In the genomic region with DNA sequence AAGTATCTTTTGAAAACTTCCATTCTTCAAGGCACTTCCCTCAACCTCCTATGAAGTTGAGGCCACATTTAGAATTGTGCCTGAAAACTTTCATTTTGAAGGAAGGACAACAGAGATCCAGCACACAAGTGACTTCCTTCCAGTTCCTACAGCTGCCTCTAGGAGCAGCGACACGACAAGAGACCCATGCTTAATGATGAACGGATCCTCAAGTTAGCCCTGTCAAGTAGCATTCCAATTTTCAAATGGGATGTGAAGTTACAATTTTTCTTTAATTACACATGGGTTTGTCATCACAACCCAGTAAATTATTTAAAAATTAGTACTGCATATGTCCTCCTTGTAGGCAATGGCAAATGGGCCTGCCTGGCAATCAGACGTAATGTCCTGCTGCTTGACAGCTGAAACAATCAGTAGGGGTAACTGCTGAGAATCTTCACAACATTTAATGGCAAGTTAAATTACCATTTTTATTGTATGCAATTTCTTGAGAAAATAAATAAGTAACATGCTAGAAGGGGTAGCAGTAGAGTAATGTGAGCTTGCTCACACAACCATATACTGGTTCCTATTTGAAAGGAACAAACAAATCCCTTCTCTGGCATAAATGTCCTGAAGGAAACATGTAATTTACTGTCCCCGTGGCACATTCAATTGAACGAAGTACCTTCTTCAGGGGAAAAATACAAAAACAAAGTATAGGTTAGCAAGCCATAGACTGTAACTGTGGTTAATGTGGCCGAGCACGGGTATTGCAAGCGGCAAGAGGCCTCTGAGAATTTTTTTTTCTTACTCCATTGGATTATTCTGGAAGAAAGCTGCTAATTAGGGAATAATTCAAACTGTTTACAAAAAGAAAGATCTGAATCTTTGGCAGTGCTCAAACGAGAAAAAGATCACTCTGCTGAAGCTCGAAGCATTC, we compare ENCODE assay signal across 12 cellular contexts.
DNase-seq lines count a peak whose midpoint lies in the region; ATAC-seq, FAIRE-seq and TF ChIP-seq lines count a peak whose summit lies in the region.
"Had no signal": no experiment of that assay in that cellular context is flagged by ENCODE, and none has a peak within 500 bp of the region (broad histone marks: within the 10 kb centered on the region; RNA-seq: fewer than 3 reads in every experiment).

No MANE protein-coding gene starts in this region.

- DNase-seq in A549 (ENCODE audit: low read depth in 1 of 2, low spot score in 1 of 2) = peak; percentile 1 to 24
- no peak for DNase-seq in GM12891 (ENCODE audit: insufficient read length, low spot score)
- peak; percentile 45 for DNase-seq in RKO (ENCODE audit: low spot score)
- no peak for DNase-seq in foreskin fibroblast
- DNase-seq in upper lobe of right lung = no peak
- DNase-seq in cerebellar nuclear complex (lab: John Stamatoyannopoulos, UW) = no peak
- DNase-seq in Right ventricle myocardium inferior (ENCODE audit: missing footprints) = no peak
- DNase-seq: amniotic stem cell, naive B cell, NCI-H187 treated with DMSO at 0.1 percent for 48 hours had no signal

- FAIRE-seq in A549 (lab: Jason Lieb, UNC) (no peak), GM12891 (lab: Jason Lieb, UNC) (peak; percentile 45)
- FAIRE-seq: frontal cortex had no signal

- POLR2A ChIA-PET in A549 (lab: Yijun Ruan, JAX) = no interaction called here

- no peaks in the 10 kb centered on the region for H3K9me3 ChIP-seq in A549
- H3K9me3 ChIP-seq in upper lobe of right lung = no peaks in the 10 kb centered on the region

- CTCF ChIA-PET in A549 (lab: Yijun Ruan, JAX) = interaction anchor here (0.6 to 1.7 kb wide), 5 partner anchors 9 to 66 kb away, joined by 3 to 4 read pairs (median 3); no protein-coding TSS in a partner anchor

- TF ChIP-seq EP300 in A549 (IDR thresholded peaks at IDR 0.05) = no peak

- TF ChIP-seq RAD21 in A549 (conservative IDR thresholded peaks at IDR 0.05 in 1 of 2, IDR thresholded peaks at IDR 0.05 in 1 of 2) = 0 out of 5 replicates have a peak, but pooled peaks of 1 of the 2 experiments have one; percentile 10

- no peak overlapping the region for H3K27ac ChIP-seq in A549
- no peak overlapping the region for H3K27ac ChIP-seq in upper lobe of right lung

- peaks cover 5% of the 10 kb centered on the region for H3K36me3 ChIP-seq in upper lobe of right lung

- peak in 1 of 2 experiments; percentile 75; a peak in 3 of 6 replicates for ATAC-seq in A549
- no peak for ATAC-seq in GM18858 (IDR thresholded peaks at IDR 0.05; ENCODE audit: unreplicated experiment)
- no peak for ATAC-seq in upper lobe of right lung
- ATAC-seq in Right ventricle myocardium inferior = no peak

- H3K27me3 ChIP-seq in upper lobe of right lung = no peaks in the 10 kb centered on the region

- H3K4me2 ChIP-seq in A549 = no peak overlapping the region

- TF ChIP-seq CTCF in A549 (IDR thresholded peaks at IDR 0.05) (no peak), foreskin fibroblast (IDR thresholded peaks at IDR 0.05; ENCODE audit: low read depth, low read length) (peak; percentile 23), upper lobe of right lung (IDR thresholded peaks at IDR 0.05) (no peak)

- H3K4me1 ChIP-seq in A549 (no peaks in the 10 kb centered on the region), upper lobe of right lung (no peaks in the 10 kb centered on the region)

- no peak for TF ChIP-seq POLR2A in A549 (IDR thresholded peaks at IDR 0.05; ENCODE audit: low read length)
- TF ChIP-seq POLR2A in GM12891 (IDR thresholded peaks at IDR 0.05; ENCODE audit: low read depth, low read length) = no peak

- H3K4me3 ChIP-seq in A549 (no peak overlapping the region), foreskin fibroblast (ENCODE audit: low read depth in 1 of 2, low read length in 2 of 2) (no peak overlapping the region), upper lobe of right lung (no peak overlapping the region)

- intact Hi-C loops in upper lobe of right lung (cut with DNase I) (no loop called here), Right ventricle myocardium inferior (cut with DNase I) (no loop called here)

- WGBS in A549 (ENCODE audit: missing lambda C conversion rate) = 88% methylated on average over 11 of the region's 11 CpGs

TF ChIP-seq in A549, 52 proteins besides CTCF, POLR2A, EP300 and RAD21 (continues in another document):
- no peak for TF ChIP-seq HOXB5 (CRISPR knock-in tag; IDR thresholded peaks at IDR 0.05)
- TF ChIP-seq FOSL2 (IDR thresholded peaks at IDR 0.05) = no peak
- no peak for TF ChIP-seq FOSL2 (CRISPR knock-in tag; IDR thresholded peaks at IDR 0.05)
- TF ChIP-seq ESRRA (IDR thresholded peaks at IDR 0.05; ENCODE audit: borderline replicate concordance, low read length) = no peak
- TF ChIP-seq, protein P1, sequence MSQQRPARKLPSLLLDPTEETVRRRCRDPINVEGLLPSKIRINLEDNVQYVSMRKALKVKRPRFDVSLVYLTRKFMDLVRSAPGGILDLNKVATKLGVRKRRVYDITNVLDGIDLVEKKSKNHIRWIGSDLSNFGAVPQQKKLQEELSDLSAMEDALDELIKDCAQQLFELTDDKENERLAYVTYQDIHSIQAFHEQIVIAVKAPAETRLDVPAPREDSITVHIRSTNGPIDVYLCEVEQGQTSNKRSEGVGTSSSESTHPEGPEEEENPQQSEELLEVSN (IDR thresholded peaks at IDR 0.05; ENCODE audit: borderline replicate concordance, low read depth) = no peak
- TF ChIP-seq CHD2 (IDR thresholded peaks at IDR 0.05; ENCODE audit: low read length, partially characterized antibody) = no peak
- TF ChIP-seq, protein P2, sequence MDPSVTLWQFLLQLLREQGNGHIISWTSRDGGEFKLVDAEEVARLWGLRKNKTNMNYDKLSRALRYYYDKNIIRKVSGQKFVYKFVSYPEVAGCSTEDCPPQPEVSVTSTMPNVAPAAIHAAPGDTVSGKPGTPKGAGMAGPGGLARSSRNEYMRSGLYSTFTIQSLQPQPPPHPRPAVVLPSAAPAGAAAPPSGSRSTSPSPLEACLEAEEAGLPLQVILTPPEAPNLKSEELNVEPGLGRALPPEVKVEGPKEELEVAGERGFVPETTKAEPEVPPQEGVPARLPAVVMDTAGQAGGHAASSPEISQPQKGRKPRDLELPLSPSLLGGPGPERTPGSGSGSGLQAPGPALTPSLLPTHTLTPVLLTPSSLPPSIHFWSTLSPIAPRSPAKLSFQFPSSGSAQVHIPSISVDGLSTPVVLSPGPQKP (IDR thresholded peaks at IDR 0.05; ENCODE audit: low read depth, low read length) = no peak
- TF ChIP-seq HOXA7 (CRISPR knock-in tag; IDR thresholded peaks at IDR 0.05) = no peak
- TF ChIP-seq NFE2L2 (conservative IDR thresholded peaks at IDR 0.05; ENCODE audit: low read length) = no peak

TF ChIP-seq in GM12891, 5 proteins besides CTCF, POLR2A, EP300 and RAD21:
- TF ChIP-seq POU2F2 (IDR thresholded peaks at IDR 0.05; ENCODE audit: low read depth, low read length) = no peak
- no peak for TF ChIP-seq POLR2AphosphoS5 (IDR thresholded peaks at IDR 0.05; ENCODE audit: low read depth, low read length)
- no peak for TF ChIP-seq TAF1 (IDR thresholded peaks at IDR 0.05; ENCODE audit: low read depth, low read length)
- TF ChIP-seq PAX5 (IDR thresholded peaks at IDR 0.05; ENCODE audit: insufficient read depth, low read length, severe bottlenecking) = no peak
- TF ChIP-seq SPI1 (IDR thresholded peaks at IDR 0.05; ENCODE audit: low read depth, low read length) = no peak
TF ChIP-seq in GM12891: peak in this region for 0.

Comparison
In these comparisons a context has a peak if more than half of its experiments do, and no peak if none do; other contexts are left out.
1. DNase-seq: peak in A549 (2 of 2) and RKO (single experiment); none in GM12891 (single experiment), foreskin fibroblast (0 of 2), upper lobe of right lung (single experiment), cerebellar nuclear complex (0 of 2) and Right ventricle myocardium inferior (single experiment).